ENCODE assay signal across 6 cellular contexts in genomic region chr13:33265133-33265532, GRCh38.
"Had no signal": no experiment of that assay in that cellular context is flagged by ENCODE, and none has a peak within 500 bp of the region (broad histone marks: within the 10 kb centered on the region; RNA-seq: fewer than 3 reads in every experiment).

No MANE protein-coding gene starts in this region.

- H3K36me3 ChIP-seq: colonic mucosa had no signal

- H3K9me3 ChIP-seq: colonic mucosa had no signal

- H3K27me3 ChIP-seq: colonic mucosa had no signal

- H3K4me3 ChIP-seq: colonic mucosa, skin epidermis had no signal

- H3K27ac ChIP-seq: skin epidermis had no signal

- H3K4me1 ChIP-seq: colonic mucosa had no signal

- DNase-seq: activated CD4-positive, alpha-beta T cell treated with anti-CD3 and anti-CD28 coated beads, Interleukin-2, amount 10 ng/mL, durations not matched to agents 24 days and 14 days; activated naive CD4-positive, alpha-beta T cell treated with anti-CD3 and anti-CD28 coated beads for 36 hours; effector CD8-positive, alpha-beta T cell; left colon had no signal
